Comparison of ENCODE assay signal across 11 cellular contexts in genomic region chr2:133504566-133505505, GRCh38.
DNase-seq lines count a peak whose midpoint lies in the region; ATAC-seq, FAIRE-seq and TF ChIP-seq lines count a peak whose summit lies in the region.
"Had no signal": no experiment of that assay in that cellular context is flagged by ENCODE, and none has a peak within 500 bp of the region (broad histone marks: within the 10 kb centered on the region; RNA-seq: fewer than 3 reads in every experiment).

No MANE protein-coding gene starts in this region.

- H3K36me3 ChIP-seq in liver (ENCODE audit: control insufficient read depth in 4 of 4, insufficient read depth in 3 of 4, low read depth in 1 of 4, low read length in 3 of 4) (no peaks in the 10 kb centered on the region), HepG2 (replicated peaks in 1 of 2; ENCODE audit: control insufficient read depth in 1 of 2, insufficient read depth in 2 of 2, low read length in 2 of 2) (no peaks in the 10 kb centered on the region), vagina (no peaks in the 10 kb centered on the region)
- H3K36me3 ChIP-seq: gastrocnemius medialis had no signal

- ATAC-seq in HepG2 = no peak
- ATAC-seq in left colon = peak; percentile 83
- no peak for ATAC-seq in HG02970 (IDR thresholded peaks at IDR 0.05; ENCODE audit: low FRiP score, unreplicated experiment)
- ATAC-seq: gastrocnemius medialis; naive thymus-derived CD8-positive, alpha-beta T cell had no signal

- H2AFZ ChIP-seq in HepG2 (ENCODE audit: low read length) = no peak overlapping the region

- TF ChIP-seq RAD21 in liver (IDR thresholded peaks at IDR 0.05) (no peak), HepG2 (CRISPR knock-in tag; IDR thresholded peaks at IDR 0.05) (no peak)

- TF ChIP-seq POLR2A in HepG2 (IDR thresholded peaks at IDR 0.05; ENCODE audit: insufficient read depth in 1 of 2, low read depth in 2 of 2, low read length in 2 of 2) (no peak), vagina (IDR thresholded peaks at IDR 0.05) (no peak)

- no TSS peak for BruUV-seq in HepG2 (replicated peaks; lab: Mats Ljungman, UMichigan)

- 61% methylated on average over 4 of the region's 4 CpGs for WGBS in liver
- 32% methylated on average over 4 of the region's 4 CpGs for WGBS in HepG2 (ENCODE audit: low lambda C conversion rate)

- no peak for FAIRE-seq in HepG2 (lab: Jason Lieb, UNC)

- no peaks in the 10 kb centered on the region for H3K27me3 ChIP-seq in liver (ENCODE audit: control insufficient read depth in 4 of 4, insufficient read depth in 4 of 4, low read length in 3 of 4)
- no peaks in the 10 kb centered on the region for H3K27me3 ChIP-seq in HepG2 (ENCODE audit: control insufficient read depth in 1 of 2, insufficient read depth in 2 of 2, low read length in 2 of 2)
- no peaks in the 10 kb centered on the region for H3K27me3 ChIP-seq in vagina
- H3K27me3 ChIP-seq: gastrocnemius medialis had no signal

- no peaks in the 10 kb centered on the region for H3K4me1 Mint-ChIP-seq in immature natural killer cell
- H3K4me1 Mint-ChIP-seq: naive thymus-derived CD8-positive, alpha-beta T cell had no signal

- CTCF ChIA-PET in HepG2 (lab: Yijun Ruan, JAX; ENCODE audit: low intra/inter-chr PET ratio, low total read pairs) = no interaction called here

- H3K4me3 ChIP-seq in liver (ENCODE audit: low read depth in 1 of 3, low read length in 3 of 3) = no peak overlapping the region
- H3K4me3 ChIP-seq in HepG2 (replicated peaks in 1 of 3; ENCODE audit: insufficient read depth in 1 of 3, low read depth in 2 of 3, low read length in 3 of 3) = no peak overlapping the region
- no peak overlapping the region for H3K4me3 ChIP-seq in vagina
- H3K4me3 ChIP-seq: gastrocnemius medialis had no signal

- H3K9ac ChIP-seq in liver (ENCODE audit: low read depth in 1 of 2, low read length in 2 of 2) (no peak overlapping the region), HepG2 (ENCODE audit: insufficient read depth, low read depth, low read length) (no peak overlapping the region)

- H3K4me1 ChIP-seq in liver (ENCODE audit: control insufficient read depth in 4 of 4, insufficient read depth in 4 of 4, low read length in 3 of 4) (peaks cover 5 to 23% (median 13%) of the 10 kb centered on the region in 4 donors), HepG2 (ENCODE audit: insufficient read depth, low read length) (no peaks in the 10 kb centered on the region), vagina (peaks cover 13% of the 10 kb centered on the region)

- H3K4me3 Mint-ChIP-seq in immature natural killer cell = no peak overlapping the region
- H3K4me3 Mint-ChIP-seq: activated naive CD8-positive, alpha-beta T cell; naive thymus-derived CD8-positive, alpha-beta T cell had no signal

- H3K36me3 Mint-ChIP-seq in immature natural killer cell = no peaks in the 10 kb centered on the region
- H3K36me3 Mint-ChIP-seq: activated naive CD8-positive, alpha-beta T cell; naive thymus-derived CD8-positive, alpha-beta T cell had no signal

- TF ChIP-seq CTCF in liver (IDR thresholded peaks at IDR 0.05; ENCODE audit: low read depth, low read length, missing input control) (no peak), HepG2 (CRISPR knock-in tag; IDR thresholded peaks at IDR 0.05) (no peak), vagina (IDR thresholded peaks at IDR 0.05) (no peak)

- peaks cover 0 to 4% (median 3%) of the 10 kb centered on the region in 3 donors for H3K27me3 Mint-ChIP-seq in immature natural killer cell (ENCODE audit: low read depth in 3 of 3)

- no peak overlapping the region for H3K4me2 ChIP-seq in HepG2 (ENCODE audit: low read depth, low read length)

- H4K20me1 ChIP-seq in HepG2 (ENCODE audit: insufficient read depth, low read length) = no peaks in the 10 kb centered on the region

- H3K9me3 Mint-ChIP-seq in immature natural killer cell = peaks cover 0 to 14% (median 6%) of the 10 kb centered on the region in 6 donors

- in situ Hi-C loops in HepG2 (cut with HindIII; ENCODE audit: extremely low pct_ligation_motif_present, low pct_unique_long_range_greater_than_20kb) = no loop called here

- intact Hi-C loops in HepG2 (cut with micrococcal nuclease; ENCODE audit: unreplicated experiment) = no loop called here
- intact Hi-C loops in left colon (cut with DNase I, micrococcal nuclease) = no loop called here
- intact Hi-C loops in vagina (cut with DNase I) = no loop called here

- H3K27ac ChIP-seq in liver (ENCODE audit: low read depth in 1 of 2, low read length in 2 of 2) (no peak overlapping the region), HepG2 (ENCODE audit: extremely low read length, insufficient read depth, low read length) (no peak overlapping the region), vagina (no peak overlapping the region)
- H3K27ac ChIP-seq: gastrocnemius medialis had no signal

- no peak overlapping the region for H3K27ac Mint-ChIP-seq in immature natural killer cell
- H3K27ac Mint-ChIP-seq: activated naive CD8-positive, alpha-beta T cell; naive thymus-derived CD8-positive, alpha-beta T cell had no signal

- H3K9me3 ChIP-seq in liver (ENCODE audit: control insufficient read depth in 4 of 4, low read length in 3 of 4) = no peaks in the 10 kb centered on the region
- no peaks in the 10 kb centered on the region for H3K9me3 ChIP-seq in HepG2 (ENCODE audit: low read length)
- no peaks in the 10 kb centered on the region for H3K9me3 ChIP-seq in vagina
- H3K9me3 ChIP-seq: gastrocnemius medialis had no signal

- H3K79me2 ChIP-seq in HepG2 (ENCODE audit: insufficient read depth, low read length) = no peaks in the 10 kb centered on the region

- TF ChIP-seq EP300 in HepG2 (IDR thresholded peaks at IDR 0.05; ENCODE audit: low read depth in 2 of 2, low read length in 2 of 2) = no peak
- no peak for TF ChIP-seq EP300 in HepG2 (CRISPR knock-in tag; IDR thresholded peaks at IDR 0.05; ENCODE audit: borderline replicate concordance)

- POLR2A ChIA-PET in HepG2 (lab: Yijun Ruan, JAX) = no interaction called here

- DNase-seq in HepG2 (ENCODE audit: low spot score) (no peak), cerebellar cortex (ENCODE audit: low spot score) (peak; percentile 22), left colon (peak; percentile 66 to 73), vagina (ENCODE audit: extremely low spot score in 2 of 2) (no peak), activated gamma-delta T cell treated with Interleukin-2 at 50 U/mL for 16 hours (no peak), immature natural killer cell (no peak)
- DNase-seq: gastrocnemius medialis; naive thymus-derived CD8-positive, alpha-beta T cell had no signal

TF ChIP-seq in liver, 16 proteins besides CTCF, POLR2A, EP300 and RAD21:
- peak; percentile 64 for TF ChIP-seq NR2F2 (IDR thresholded peaks at IDR 0.05)
- TF ChIP-seq JUND (IDR thresholded peaks at IDR 0.05) = no peak

TF ChIP-seq in HepG2, 621 proteins besides CTCF, POLR2A, EP300 and RAD21:
- TF ChIP-seq ZFP90 (CRISPR knock-in tag; IDR thresholded peaks at IDR 0.05; ENCODE audit: borderline replicate concordance) (no peak), SP2 (CRISPR knock-in tag; IDR thresholded peaks at IDR 0.05) (no peak), ZNF124 (CRISPR knock-in tag; IDR thresholded peaks at IDR 0.05) (no peak), YEATS2 (CRISPR knock-in tag; IDR thresholded peaks at IDR 0.05; ENCODE audit: borderline replicate concordance) (no peak), SCMH1 (CRISPR knock-in tag; IDR thresholded peaks at IDR 0.05; ENCODE audit: borderline replicate concordance) (no peak), RFX1 (IDR thresholded peaks at IDR 0.05) (no peak), ARHGAP35 (CRISPR knock-in tag; IDR thresholded peaks at IDR 0.05; ENCODE audit: borderline replicate concordance) (no peak), TFAP4 (IDR thresholded peaks at IDR 0.05; ENCODE audit: borderline replicate concordance, low read depth) (no peak), SOX6 (IDR thresholded peaks at IDR 0.05) (no peak), SOX6 (CRISPR knock-in tag; IDR thresholded peaks at IDR 0.05) (no peak), ZNF713 (CRISPR knock-in tag; IDR thresholded peaks at IDR 0.05) (no peak), TEAD3 (CRISPR knock-in tag; optimal IDR thresholded peaks at IDR 0.05; ENCODE audit: borderline replicate concordance) (no peak), NRL (CRISPR knock-in tag; IDR thresholded peaks at IDR 0.05; ENCODE audit: borderline replicate concordance) (no peak), EHMT2 (IDR thresholded peaks at IDR 0.05; ENCODE audit: borderline replicate concordance, low read depth, low read length) (no peak), MEF2D (CRISPR knock-in tag; IDR thresholded peaks at IDR 0.05) (no peak), ETV5 (CRISPR knock-in tag; IDR thresholded peaks at IDR 0.05; ENCODE audit: borderline replicate concordance) (no peak), ZNF512B (CRISPR knock-in tag; IDR thresholded peaks at IDR 0.05; ENCODE audit: borderline replicate concordance) (no peak), ZNF138 (CRISPR knock-in tag; IDR thresholded peaks at IDR 0.05; ENCODE audit: low read depth) (no peak), TBX2 (CRISPR knock-in tag; IDR thresholded peaks at IDR 0.05; ENCODE audit: borderline replicate concordance) (no peak)

Comparison
In these comparisons a context has a peak if more than half of its experiments do, and no peak if none do; other contexts are left out.
1. DNase-seq: peak in cerebellar cortex (single experiment) and left colon (2 of 2); none in HepG2 (single experiment), vagina (0 of 2), activated gamma-delta T cell treated with Interleukin-2 at 50 U/mL for 16 hours (single experiment) and immature natural killer cell (0 of 3).